9 cellular contexts compared by ENCODE assay signal in genomic region chr15:43829951-43830540, GRCh38. TPM values are rescaled to one million over a fixed set of nuclear protein-coding genes. Genes with fewer than 3 reads are reported as not detected.
A peak's percentile ranks its signal among the peaks of the same experiment; 100 is the strongest.
DNase-seq lines count a peak whose midpoint lies in the region; ATAC-seq and TF ChIP-seq lines count a peak whose summit lies in the region.
"Not testable (repeated sequence)": the region's sequence is repeated elsewhere in the genome, so short reads cannot be mapped to it uniquely, and the experiment has no call there.
"Had no signal": no experiment of that assay in that cellular context is flagged by ENCODE, and none has a peak within 500 bp of the region (broad histone marks: within the 10 kb centered on the region; RNA-seq: fewer than 3 reads in every experiment).

No MANE protein-coding gene starts in this region.

- H3K9me3 Mint-ChIP-seq in activated CD8-positive, alpha-beta T cell treated with anti-CD3 and anti-CD28 coated beads for 36 hours; activated T-helper 2 cell treated with anti-CD3 and anti-CD28 coated beads, Interferon-gamma antibody, Interleukin-2, Interleukin-4, amounts not matched to agents 10 μg/mL and 5 μg/mL and 100 μg/mL, durations not matched to agents 14 hours and 24 hours and 36 hours; central memory CD8-positive, alpha-beta T cell; osteocyte (ENCODE audit: unreplicated experiment): not testable (repeated sequence)

- peaks cover 98% of the 10 kb centered on the region for H3K79me2 ChIP-seq in DOHH2 (ENCODE audit: control insufficient read depth, low read length)

- H3K9me2 ChIP-seq in DOHH2 (replicated peaks; ENCODE audit: control insufficient read depth, low read length) = not testable (repeated sequence)

- not testable (repeated sequence) for H3K27me3 Mint-ChIP-seq in T-helper 17 cell; activated CD8-positive, alpha-beta T cell treated with anti-CD3 and anti-CD28 coated beads for 36 hours; activated T-helper 2 cell treated with anti-CD3 and anti-CD28 coated beads, Interferon-gamma antibody, Interleukin-2, Interleukin-4, amounts not matched to agents 10 μg/mL and 5 μg/mL and 100 μg/mL, durations not matched to agents 14 hours and 24 hours and 36 hours (ENCODE audit: low read depth); central memory CD8-positive, alpha-beta T cell; osteocyte (ENCODE audit: unreplicated experiment)

- peak overlapping the region; percentile 83 for H3K27ac ChIP-seq in DOHH2 (ENCODE audit: low read depth, low read length)

- intact Hi-C loops in activated CD8-positive, alpha-beta T cell treated with anti-CD3 and anti-CD28 coated beads for 36 hours (cut with micrococcal nuclease) = not testable (repeated sequence)
- intact Hi-C loops in activated T-helper 2 cell treated with anti-CD3 and anti-CD28 coated beads, Interferon-gamma antibody, Interleukin-2, Interleukin-4, amounts not matched to agents 10 μg/mL and 5 μg/mL and 100 μg/mL, durations not matched to agents 14 hours and 24 hours and 36 hours (cut with micrococcal nuclease) = loop anchor here (10.0 kb wide), 2 partner anchors 705 to 895 kb away; partner anchors contain the start of gene EIF3J

- H3K36me3 Mint-ChIP-seq in T-helper 17 cell (ENCODE audit: low read depth); osteocyte (ENCODE audit: unreplicated experiment): not testable (repeated sequence)
- peaks cover 53% of the 10 kb centered on the region for H3K36me3 Mint-ChIP-seq in activated CD8-positive, alpha-beta T cell treated with anti-CD3 and anti-CD28 coated beads for 36 hours (ENCODE audit: low read depth)
- H3K36me3 Mint-ChIP-seq in activated T-helper 2 cell treated with anti-CD3 and anti-CD28 coated beads, Interferon-gamma antibody, Interleukin-2, Interleukin-4, amounts not matched to agents 10 μg/mL and 5 μg/mL and 100 μg/mL, durations not matched to agents 14 hours and 24 hours and 36 hours (ENCODE audit: low read depth) = peaks cover 61% of the 10 kb centered on the region
- H3K36me3 Mint-ChIP-seq in central memory CD8-positive, alpha-beta T cell (ENCODE audit: insufficient read depth) = peaks cover 11% of the 10 kb centered on the region

- not testable (repeated sequence) for ATAC-seq in T-helper 17 cell; activated CD8-positive, alpha-beta T cell treated with anti-CD3 and anti-CD28 coated beads for 36 hours; central memory CD8-positive, alpha-beta T cell (replicated peaks; ENCODE audit: extremely low read depth, poor library complexity, severe bottlenecking)

- H3K27me3 ChIP-seq in DOHH2 (ENCODE audit: control insufficient read depth, low read length) = not testable (repeated sequence)

- H3K4me2 ChIP-seq in DOHH2 (ENCODE audit: low read length) = peak overlapping the region; percentile 92

- H3K4me1 Mint-ChIP-seq in T-helper 17 cell (peaks cover 34% of the 10 kb centered on the region), osteocyte (ENCODE audit: unreplicated experiment) (peaks cover 29% of the 10 kb centered on the region)
- H3K4me1 Mint-ChIP-seq in activated CD8-positive, alpha-beta T cell treated with anti-CD3 and anti-CD28 coated beads for 36 hours (ENCODE audit: low read depth) = peaks cover 40% of the 10 kb centered on the region
- H3K4me1 Mint-ChIP-seq in activated T-helper 2 cell treated with anti-CD3 and anti-CD28 coated beads, Interferon-gamma antibody, Interleukin-2, Interleukin-4, amounts not matched to agents 10 μg/mL and 5 μg/mL and 100 μg/mL, durations not matched to agents 14 hours and 24 hours and 36 hours (ENCODE audit: low read depth) = peaks cover 29% of the 10 kb centered on the region
- H3K4me1 Mint-ChIP-seq in central memory CD8-positive, alpha-beta T cell = peaks cover 44% of the 10 kb centered on the region

- peak; percentile 50 for DNase-seq in NCI-H82 (lab: John Stamatoyannopoulos, UW)
- not testable (repeated sequence) for DNase-seq in T-helper 17 cell; activated CD8-positive, alpha-beta T cell treated with anti-CD3 and anti-CD28 coated beads for 36 hours; activated T-helper 2 cell treated with anti-CD3 and anti-CD28 coated beads, Interferon-gamma antibody, Interleukin-2, Interleukin-4, amounts not matched to agents 10 μg/mL and 5 μg/mL and 100 μg/mL, durations not matched to agents 14 hours and 24 hours and 36 hours (ENCODE audit: low spot score); central memory CD8-positive, alpha-beta T cell (ENCODE audit: low spot score in 2 of 2)
- DNase-seq in osteocyte (ENCODE audit: extremely low spot score, unreplicated experiment) = peak; percentile 59

- TF ChIP-seq CTCF in DOHH2 (IDR thresholded peaks at IDR 0.05; ENCODE audit: low read depth, low read length, poor library complexity, severe bottlenecking); activated CD8-positive, alpha-beta T cell treated with anti-CD3 and anti-CD28 coated beads for 36 hours (IDR thresholded peaks at IDR 0.05); osteocyte (IDR thresholded peaks at IDR 0.05): not testable (repeated sequence)

- H3K4me1 ChIP-seq in DOHH2 (ENCODE audit: control insufficient read depth, low read length) = peaks cover 52% of the 10 kb centered on the region

- H4K20me1 ChIP-seq in DOHH2 (ENCODE audit: control insufficient read depth, insufficient read depth, low read depth, low read length) = peaks cover 16% of the 10 kb centered on the region

- CTCF ChIA-PET in activated CD8-positive, alpha-beta T cell treated with anti-CD3 and anti-CD28 coated beads for 36 hours (lab: Charles Lee) = not testable (repeated sequence)

- H3F3A ChIP-seq in DOHH2 (ENCODE audit: control insufficient read depth, insufficient read depth) = peaks cover 24% of the 10 kb centered on the region

- not testable (repeated sequence) for H3K9me3 ChIP-seq in DOHH2 (ENCODE audit: control insufficient read depth, insufficient read depth, low read length); T-helper 17 cell (ENCODE audit: control insufficient read depth, low read length, poor library complexity, severe bottlenecking)

- peak overlapping the region; percentile 85 for H3K4me3 ChIP-seq in DOHH2 (ENCODE audit: low read length)

- POLR2A ChIA-PET in activated CD8-positive, alpha-beta T cell treated with anti-CD3 and anti-CD28 coated beads for 36 hours (lab: Charles Lee) = not testable (repeated sequence)

- not testable (repeated sequence) for H3K4me3 Mint-ChIP-seq in T-helper 17 cell; osteocyte (ENCODE audit: unreplicated experiment)
- H3K4me3 Mint-ChIP-seq in activated CD8-positive, alpha-beta T cell treated with anti-CD3 and anti-CD28 coated beads for 36 hours = peak overlapping the region; percentile 22
- peak overlapping the region; percentile 92 for H3K4me3 Mint-ChIP-seq in activated T-helper 2 cell treated with anti-CD3 and anti-CD28 coated beads, Interferon-gamma antibody, Interleukin-2, Interleukin-4, amounts not matched to agents 10 μg/mL and 5 μg/mL and 100 μg/mL, durations not matched to agents 14 hours and 24 hours and 36 hours (ENCODE audit: low read depth)
- H3K4me3 Mint-ChIP-seq in central memory CD8-positive, alpha-beta T cell = peak overlapping the region; percentile 9

- peak overlapping the region; percentile 82 for H3K27ac Mint-ChIP-seq in T-helper 17 cell
- H3K27ac Mint-ChIP-seq in activated CD8-positive, alpha-beta T cell treated with anti-CD3 and anti-CD28 coated beads for 36 hours; osteocyte (ENCODE audit: unreplicated experiment): not testable (repeated sequence)
- peak overlapping the region; percentile 78 for H3K27ac Mint-ChIP-seq in activated T-helper 2 cell treated with anti-CD3 and anti-CD28 coated beads, Interferon-gamma antibody, Interleukin-2, Interleukin-4, amounts not matched to agents 10 μg/mL and 5 μg/mL and 100 μg/mL, durations not matched to agents 14 hours and 24 hours and 36 hours
- peak overlapping the region; percentile 53 for H3K27ac Mint-ChIP-seq in central memory CD8-positive, alpha-beta T cell (ENCODE audit: low read depth)

- peaks cover 80% of the 10 kb centered on the region for H3K36me3 ChIP-seq in DOHH2 (ENCODE audit: control insufficient read depth, low read length)

RNA-seq across cellular contexts. Expression of gene WDR76, which starts 3.2 kb away (rescaled TPM):
- total RNA-seq in T-helper 17 cell (10 to 100 TPM; 10.5 to 11.9 TPM), osteocyte (6.0 and 7.6 TPM in 2 replicates)
- 10 to 100 TPM; 69.9 to 79.3 TPM for total RNA-seq in activated CD8-positive, alpha-beta T cell treated with anti-CD3 and anti-CD28 coated beads for 36 hours
- 67.8 and 71.0 TPM in 2 replicates for total RNA-seq in activated T-helper 2 cell treated with anti-CD3 and anti-CD28 coated beads, Interferon-gamma antibody, Interleukin-2, Interleukin-4, amounts not matched to agents 10 μg/mL and 5 μg/mL and 100 μg/mL, durations not matched to agents 14 hours and 24 hours and 36 hours

RNA-seq across cellular contexts. Expression of gene MFAP1, which starts 5.6 kb away (rescaled TPM):
- total RNA-seq in T-helper 17 cell (10 to 100 TPM in 1 of 2 donors, 1 to 10 TPM in 1; 8.9 to 12.1 TPM), osteocyte (29.6 and 30.2 TPM in 2 replicates)
- 10 to 100 TPM; 39.8 to 43.1 TPM for total RNA-seq in activated CD8-positive, alpha-beta T cell treated with anti-CD3 and anti-CD28 coated beads for 36 hours
- 43.7 and 44.3 TPM in 2 replicates for total RNA-seq in activated T-helper 2 cell treated with anti-CD3 and anti-CD28 coated beads, Interferon-gamma antibody, Interleukin-2, Interleukin-4, amounts not matched to agents 10 μg/mL and 5 μg/mL and 100 μg/mL, durations not matched to agents 14 hours and 24 hours and 36 hours

RNA-seq across cellular contexts. Expression of gene HYPK, which starts 29.6 kb away (rescaled TPM):
- total RNA-seq in T-helper 17 cell (10 to 100 TPM; 15.7 to 22.8 TPM), osteocyte (13.7 and 14.0 TPM in 2 replicates)
- 10 to 100 TPM; 15.5 to 16.1 TPM for total RNA-seq in activated CD8-positive, alpha-beta T cell treated with anti-CD3 and anti-CD28 coated beads for 36 hours
- total RNA-seq in activated T-helper 2 cell treated with anti-CD3 and anti-CD28 coated beads, Interferon-gamma antibody, Interleukin-2, Interleukin-4, amounts not matched to agents 10 μg/mL and 5 μg/mL and 100 μg/mL, durations not matched to agents 14 hours and 24 hours and 36 hours = 23.6 and 24.3 TPM in 2 replicates

RNA-seq across cellular contexts. Expression of gene SERINC4, which starts 30.0 kb away (rescaled TPM):
- under 1 TPM in 1 of 2 donors, not detected in 1; 0.32 TPM for total RNA-seq in T-helper 17 cell
- under 1 TPM in 1 of 2 experiments, not detected in 1; 0.09 TPM for total RNA-seq in activated CD8-positive, alpha-beta T cell treated with anti-CD3 and anti-CD28 coated beads for 36 hours
- 0.28 and 0.57 TPM in 2 replicates for total RNA-seq in activated T-helper 2 cell treated with anti-CD3 and anti-CD28 coated beads, Interferon-gamma antibody, Interleukin-2, Interleukin-4, amounts not matched to agents 10 μg/mL and 5 μg/mL and 100 μg/mL, durations not matched to agents 14 hours and 24 hours and 36 hours
- total RNA-seq in osteocyte = not detected in 2 replicates
- total RNA-seq: M059J, SJCRH30 had no signal

RNA-seq across cellular contexts. Expression of gene SERF2, which starts 37.9 kb away (rescaled TPM):
- total RNA-seq in T-helper 17 cell (100 to 1,000 TPM; 424 to 465 TPM), osteocyte (1,268 and 1,325 TPM in 2 replicates)
- total RNA-seq in activated CD8-positive, alpha-beta T cell treated with anti-CD3 and anti-CD28 coated beads for 36 hours = 100 to 1,000 TPM; 775 to 810 TPM
- total RNA-seq in activated T-helper 2 cell treated with anti-CD3 and anti-CD28 coated beads, Interferon-gamma antibody, Interleukin-2, Interleukin-4, amounts not matched to agents 10 μg/mL and 5 μg/mL and 100 μg/mL, durations not matched to agents 14 hours and 24 hours and 36 hours = 580 and 598 TPM in 2 replicates
